ENCODE assay signal across 21 cellular contexts in the genomic region with DNA sequence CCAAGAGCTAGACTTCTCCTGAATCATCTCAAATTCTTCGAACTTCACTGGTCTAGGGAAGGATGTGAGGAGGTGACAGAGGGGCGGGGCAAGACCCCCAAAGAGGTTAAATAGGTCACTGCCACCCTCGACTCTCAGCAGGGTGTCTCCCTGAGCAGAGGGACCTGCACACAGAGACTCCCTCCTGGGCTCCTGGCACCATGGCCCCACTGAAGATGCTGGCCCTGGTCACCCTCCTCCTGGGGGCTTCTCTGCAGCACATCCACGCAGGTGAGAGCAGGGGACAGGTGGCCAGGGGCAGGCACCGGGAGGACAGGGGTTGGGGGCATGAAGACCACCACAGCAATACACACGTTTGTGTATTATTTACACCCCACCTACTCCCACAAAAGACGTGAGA. TPM values are rescaled to one million over a fixed set of nuclear protein-coding genes. Genes with fewer than 3 reads are reported as not detected.
"Had no signal": no experiment of that assay in that cellular context is flagged by ENCODE, and none has a peak within 500 bp of the region (broad histone marks: within the 10 kb centered on the region; RNA-seq: fewer than 3 reads in every experiment).

No MANE protein-coding gene starts in this region.

- H3K79me2 ChIP-seq: parathyroid adenoma had no signal

- DNase-seq: activated CD4-positive, alpha-beta T cell treated with anti-CD3 and anti-CD28 coated beads, Interleukin-2, amount 10 ng/mL, durations not matched to agents 7 days and 5 days; activated CD8-positive, alpha-beta memory T cell treated with anti-CD3 and anti-CD28 coated beads for 24 hours; activated naive CD4-positive, alpha-beta T cell treated with anti-CD3 and anti-CD28 coated beads, Interleukin-2, amount 10 ng/mL, durations not matched to agents 7 days and 5 days; activated T-cell treated with anti-CD3 and anti-CD28 coated beads for 4 hours; caudate nucleus; colonic mucosa; effector CD8-positive, alpha-beta T cell; foreskin melanocyte; heart right ventricle; left ventricle myocardium superior; stimulated activated CD4-positive, alpha-beta T cell treated with anti-CD3 and anti-CD28 coated beads, Interleukin-4, amount 100 ng/mL, for 4 hours; transverse colon had no signal

- H3K27me3 ChIP-seq: colonic mucosa, heart right ventricle, transverse colon had no signal

- H3K27ac Mint-ChIP-seq: activated CD4-positive, alpha-beta T cell treated with anti-CD3 and anti-CD28 coated beads, Interleukin-2, amount 10 ng/mL, durations not matched to agents 7 days and 5 days; activated naive CD4-positive, alpha-beta T cell treated with anti-CD3 and anti-CD28 coated beads, Interleukin-2, amount 10 ng/mL, durations not matched to agents 7 days and 5 days; T-helper 1 cell treated with Interleukin-12 subunit alpha and Interleukin-12 subunit beta and Interleukin-4 antibody, amounts not matched to agents 30 μg/mL and 1 μg/mL, for 36 hours; WTC11 had no signal

- H3K27ac ChIP-seq: colonic mucosa, heart right ventricle, parathyroid adenoma, transverse colon had no signal

- H3K9me3 ChIP-seq: colonic mucosa, heart right ventricle, transverse colon had no signal

- H3K4me1 ChIP-seq: colonic mucosa had no signal

- H2AFZ ChIP-seq: parathyroid adenoma had no signal

- H3K4me3 Mint-ChIP-seq: activated CD4-positive, alpha-beta T cell treated with anti-CD3 and anti-CD28 coated beads, Interleukin-2, amount 10 ng/mL, durations not matched to agents 7 days and 5 days; activated naive CD4-positive, alpha-beta T cell treated with anti-CD3 and anti-CD28 coated beads, Interleukin-2, amount 10 ng/mL, durations not matched to agents 7 days and 5 days; T-helper 1 cell treated with Interleukin-12 subunit alpha and Interleukin-12 subunit beta and Interleukin-4 antibody, amounts not matched to agents 30 μg/mL and 1 μg/mL, for 36 hours; WTC11 had no signal

- ATAC-seq: heart right ventricle, left ventricle myocardium superior, WTC11 had no signal

- H3K27me3 Mint-ChIP-seq: activated CD4-positive, alpha-beta T cell treated with anti-CD3 and anti-CD28 coated beads, Interleukin-2, amount 10 ng/mL, durations not matched to agents 7 days and 5 days had no signal

- H3K4me3 ChIP-seq: colonic mucosa, heart right ventricle, transverse colon had no signal

- H3K36me3 Mint-ChIP-seq: activated naive CD4-positive, alpha-beta T cell treated with anti-CD3 and anti-CD28 coated beads, Interleukin-2, amount 10 ng/mL, durations not matched to agents 7 days and 5 days; WTC11 had no signal

- H3K9ac ChIP-seq: parathyroid adenoma had no signal

- H3K36me3 ChIP-seq: colonic mucosa, heart right ventricle, transverse colon had no signal

- H3K9me3 Mint-ChIP-seq: activated CD4-positive, alpha-beta T cell treated with anti-CD3 and anti-CD28 coated beads, Interleukin-2, amount 10 ng/mL, durations not matched to agents 7 days and 5 days; activated naive CD4-positive, alpha-beta T cell treated with anti-CD3 and anti-CD28 coated beads, Interleukin-2, amount 10 ng/mL, durations not matched to agents 7 days and 5 days; activated T-helper 2 cell treated with anti-CD3 and anti-CD28 coated beads, Interferon-gamma antibody, Interleukin-2, Interleukin-4, amounts not matched to agents 10 μg/mL and 5 μg/mL and 100 μg/mL, durations not matched to agents 14 hours and 24 hours and 36 hours; T-helper 1 cell treated with Interleukin-12 subunit alpha and Interleukin-12 subunit beta and Interleukin-4 antibody, amounts not matched to agents 30 μg/mL and 1 μg/mL, for 36 hours; WTC11 had no signal

RNA-seq across cellular contexts. Expression of a gene that starts 9.2 kb away (rescaled TPM):
- total RNA-seq: colonic mucosa, left ventricle myocardium superior, mesenteric fat pad, renal cortical epithelial cell, skeletal muscle tissue, subcutaneous adipose tissue, WTC11 had no signal
- polyA plus RNA-seq: adipose tissue had no signal

RNA-seq across cellular contexts. Expression of a gene that starts 41.4 kb away (rescaled TPM):
- total RNA-seq: activated CD4-positive, alpha-beta T cell treated with anti-CD3 and anti-CD28 coated beads, Interleukin-2, amount 10 ng/mL, durations not matched to agents 7 days and 5 days; activated T-helper 2 cell treated with anti-CD3 and anti-CD28 coated beads, Interferon-gamma antibody, Interleukin-2, Interleukin-4, amounts not matched to agents 10 μg/mL and 5 μg/mL and 100 μg/mL, durations not matched to agents 14 hours and 24 hours and 36 hours had no signal
